In genomic region chr9:121699271-121700164, GRCh38 we compare ENCODE assay signal across 8 cellular contexts. TPM values are rescaled to one million over a fixed set of nuclear protein-coding genes. Genes with fewer than 3 reads are reported as not detected.
DNase-seq lines count a peak whose midpoint lies in the region; ATAC-seq and TF ChIP-seq lines count a peak whose summit lies in the region.

No MANE protein-coding gene starts in this region.

- no peaks in the 10 kb centered on the region for H3K9me3 Mint-ChIP-seq in Caco-2 (ENCODE audit: unreplicated experiment)

- no peaks in the 10 kb centered on the region for H3K27me3 Mint-ChIP-seq in Caco-2 (ENCODE audit: insufficient read depth, unreplicated experiment)

- CTCF ChIA-PET in Caco-2 (lab: Charles Lee): interaction anchor here (0.6 to 1.0 kb wide), 3 partner anchors 12 to 1192 kb away, joined by 3 to 5 read pairs (median 4); no protein-coding TSS in a partner anchor

- no peak overlapping the region for H3K27ac Mint-ChIP-seq in Caco-2 (ENCODE audit: unreplicated experiment)

- no peaks in the 10 kb centered on the region for H3K36me3 Mint-ChIP-seq in Caco-2 (ENCODE audit: insufficient read depth, unreplicated experiment)

- BruUV-seq in Caco-2 (replicated peaks; lab: Mats Ljungman, UMichigan): no TSS peak

- intact Hi-C loops in Caco-2 (cut with micrococcal nuclease; ENCODE audit: unreplicated experiment) (loop anchor here (5.0 kb wide), 1 partner anchor 152 kb away; no protein-coding TSS in a partner anchor), uterus (cut with DNase I; ENCODE audit: low total_unique reads) (no loop called here)

- peak overlapping the region; percentile 65 for H3K4me3 Mint-ChIP-seq in Caco-2 (ENCODE audit: unreplicated experiment)

- no peak for TF ChIP-seq POLR2A in uterus (IDR thresholded peaks at IDR 0.05)

- H3K4me1 ChIP-seq in Caco-2 (peaks cover 9% of the 10 kb centered on the region; the same call in 1 of the 2 replicates), uterus (peaks cover 0 to 19% of the 10 kb centered on the region in 2 donors)

- peak overlapping the region; percentile 50 for H3K4me3 ChIP-seq in Caco-2 (ENCODE audit: low read depth, low read length)
- peak overlapping the region; percentile 58 for H3K4me3 ChIP-seq in MG63
- peak overlapping the region; percentile 64 for H3K4me3 ChIP-seq in fibroblast of pulmonary artery (replicated peaks; ENCODE audit: low read depth, low read length)
- peak overlapping the region; percentile 57 for H3K4me3 ChIP-seq in uterus

- H3K36me3 ChIP-seq in Caco-2 (ENCODE audit: control insufficient read depth, insufficient read depth, low read length): no peaks in the 10 kb centered on the region
- no peaks in the 10 kb centered on the region for H3K36me3 ChIP-seq in MG63
- no peaks in the 10 kb centered on the region for H3K36me3 ChIP-seq in uterus

- TF ChIP-seq CTCF in Caco-2 (IDR thresholded peaks at IDR 0.05; ENCODE audit: insufficient read depth in 1 of 2, low read depth in 1 of 2, low read length in 1 of 2, severe bottlenecking in 1 of 2, unreplicated experiment in 1 of 2) (no peak), fibroblast of pulmonary artery (IDR thresholded peaks at IDR 0.05; ENCODE audit: low read length, missing control alignments) (no peak), omental fat pad (IDR thresholded peaks at IDR 0.05) (no peak), uterus (IDR thresholded peaks at IDR 0.05) (peak in 1 of 4 experiments; percentile 17)

- H3K27me3 ChIP-seq in Caco-2 (replicated peaks; ENCODE audit: control insufficient read depth, insufficient read depth, low read length) (no peaks in the 10 kb centered on the region), MG63 (no peaks in the 10 kb centered on the region), uterus (no peaks in the 10 kb centered on the region)

- ATAC-seq in GM19452 (IDR thresholded peaks at IDR 0.05; ENCODE audit: unreplicated experiment) (peak; percentile 70), omental fat pad (ENCODE audit: low FRiP score) (peak; percentile 17), GM19328 (IDR thresholded peaks at IDR 0.05; ENCODE audit: unreplicated experiment) (no peak)

- DNase-seq in Caco-2 (peak in 1 of 2 experiments; percentile 42), MG63 (peak; percentile 65), fibroblast of pulmonary artery (ENCODE audit: low read depth) (peak; percentile 47), omental fat pad (ENCODE audit: low spot score) (no peak), uterus (peak; percentile 63 to 67)
- DNase-seq in activated CD8-positive, alpha-beta memory T cell treated with anti-CD3 and anti-CD28 coated beads, Interleukin-2, amount 50 U/mL, for 4 hours: peak; percentile 43

- POLR2A ChIA-PET in Caco-2 (lab: Charles Lee): interaction anchor here (0.7 kb wide), 1 partner anchor 37 kb away, joined by 3 read pairs; no protein-coding TSS in a partner anchor

- H3K9me3 ChIP-seq in Caco-2: no peaks in the 10 kb centered on the region
- H3K9me3 ChIP-seq in MG63: no peaks in the 10 kb centered on the region
- no peaks in the 10 kb centered on the region for H3K9me3 ChIP-seq in uterus

- H3K4me1 Mint-ChIP-seq in Caco-2 (ENCODE audit: low read depth, unreplicated experiment): no peaks in the 10 kb centered on the region

- H3K27ac ChIP-seq in uterus: peak overlapping the region; percentile 55 to 68

RNA-seq across cellular contexts. Expression of gene DAB2IP, which starts 48.1 kb away (rescaled TPM):
- total RNA-seq in Caco-2 (2022) (18.0 and 26.0 TPM in 2 replicates), omental fat pad (10 to 100 TPM; 19.2 to 45.4 (median 34.8) TPM), uterus (100 to 1,000 TPM in 1 of 4 donors, 10 to 100 TPM in 3; 22.0 to 139 (median 31.6) TPM)
- total RNA-seq in MG63 (2014; rRNA removed; shearing (Covaris generic); ENCODE audit: low replicate concordance): 6.8 and 7.3 TPM in 2 replicates
